ENCODE assay signal across 8 cellular contexts in the genomic region with DNA sequence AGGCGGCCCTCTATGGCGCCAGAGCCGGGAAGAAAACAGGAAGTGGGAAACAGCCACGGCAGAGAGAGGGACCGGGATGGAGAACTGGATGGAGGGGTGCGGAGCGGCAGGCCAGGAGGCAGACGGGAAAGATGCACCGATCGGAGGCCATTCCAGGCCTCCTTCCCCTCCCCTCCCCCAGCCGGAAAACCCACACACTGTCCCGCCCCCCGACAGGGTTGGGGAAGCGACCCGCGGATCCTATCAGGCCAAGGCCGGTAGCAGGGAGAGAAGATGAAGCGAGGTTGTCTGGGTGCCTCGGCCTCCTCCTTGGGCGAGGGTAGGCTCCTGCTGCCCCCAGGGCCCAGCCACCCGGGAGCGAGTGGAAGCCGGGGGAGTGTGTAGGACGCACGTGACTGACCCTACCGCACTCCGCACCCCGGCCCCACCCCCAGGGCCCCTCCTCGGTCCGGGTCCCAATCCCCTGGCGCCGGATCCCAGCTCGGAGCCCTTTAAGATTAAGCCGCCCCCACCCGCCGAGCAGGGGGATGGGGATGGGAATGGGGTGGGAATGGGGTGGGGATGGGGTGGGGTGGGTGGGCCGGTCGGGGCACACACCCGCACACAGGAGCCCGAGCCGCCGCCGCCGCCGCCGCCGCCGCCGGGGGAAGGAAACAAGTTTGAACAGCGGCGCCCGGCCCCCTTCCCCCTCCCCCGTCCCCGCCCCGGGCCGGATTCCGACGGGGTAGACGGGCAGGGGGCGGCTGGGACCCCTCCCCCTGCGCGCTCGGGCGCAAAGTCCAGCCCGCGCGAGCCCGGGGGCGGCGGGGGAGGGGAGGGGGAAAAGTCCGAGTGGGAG. TPM values are rescaled to one million over a fixed set of nuclear protein-coding genes. Genes with fewer than 3 reads are reported as not detected.
DNase-seq lines count a peak whose midpoint lies in the region; ATAC-seq and TF ChIP-seq lines count a peak whose summit lies in the region.

No MANE protein-coding gene starts in this region.

- no peak for TF ChIP-seq CTCF in CD8-positive, alpha-beta T cell (IDR thresholded peaks at IDR 0.05)
- TF ChIP-seq CTCF in endothelial cell (IDR thresholded peaks at IDR 0.05; ENCODE audit: unreplicated experiment) (no peak), mucosa of descending colon (IDR thresholded peaks at IDR 0.05) (no peak)

- no peaks in the 10 kb centered on the region for H3K9me3 ChIP-seq in CD8-positive, alpha-beta T cell (ENCODE audit: low read length)
- H3K9me3 ChIP-seq in mucosa of descending colon, result no peaks in the 10 kb centered on the region

- POLR2A ChIA-PET in CD8-positive, alpha-beta T cell (lab: Charles Lee), result no interaction called here

- no peaks in the 10 kb centered on the region for H3K36me3 ChIP-seq in CD8-positive, alpha-beta T cell (ENCODE audit: insufficient read depth, low read length)
- peaks cover 3% of the 10 kb centered on the region for H3K36me3 ChIP-seq in H7 (replicated peaks; ENCODE audit: control insufficient read depth, insufficient read depth, low read length)
- H3K36me3 ChIP-seq in mucosa of descending colon (ENCODE audit: low read depth), result no peaks in the 10 kb centered on the region

- CTCF ChIA-PET in CD8-positive, alpha-beta T cell (lab: Charles Lee), result interaction anchor here (1.4 kb wide), 1 partner anchor 9 kb away, joined by 3 read pairs; no protein-coding TSS in a partner anchor
- CTCF ChIA-PET in activated CD8-positive, alpha-beta memory T cell treated with anti-CD3 and anti-CD28 coated beads, Interleukin-2, amount 10 ng/mL, durations not matched to agents 7 days and 5 days (lab: Charles Lee), result interaction anchor here (1.3 kb wide), 1 partner anchor 43 kb away, joined by 3 read pairs; no protein-coding TSS in a partner anchor

- no peaks in the 10 kb centered on the region for H3K27me3 Mint-ChIP-seq in CD8-positive, alpha-beta T cell (ENCODE audit: low read depth)
- peaks cover 8% of the 10 kb centered on the region for H3K27me3 Mint-ChIP-seq in activated CD8-positive, alpha-beta memory T cell treated with anti-CD3 and anti-CD28 coated beads, Interleukin-2, amount 10 ng/mL, durations not matched to agents 7 days and 5 days
- H3K27me3 Mint-ChIP-seq in endothelial cell (ENCODE audit: unreplicated experiment), result peaks cover 19% of the 10 kb centered on the region

- no peaks in the 10 kb centered on the region for H3K27me3 ChIP-seq in CD8-positive, alpha-beta T cell (ENCODE audit: insufficient read depth, low read length)
- no peaks in the 10 kb centered on the region; the same call in 1 of the 2 replicates for H3K27me3 ChIP-seq in H7 (ENCODE audit: control insufficient read depth, insufficient read depth, low read length)

- peak; percentile 19 for ATAC-seq in CD8-positive, alpha-beta T cell
- ATAC-seq in activated CD8-positive, alpha-beta memory T cell treated with anti-CD3 and anti-CD28 coated beads, Interleukin-2, amount 10 ng/mL, durations not matched to agents 7 days and 5 days, result peak; percentile 33
- ATAC-seq in mucosa of descending colon, result peak; percentile 18

- intact Hi-C loops in CD8-positive, alpha-beta T cell (cut with DNase I, micrococcal nuclease), result loop anchor here (1.0 kb wide), 4 partner anchors 9 to 33 kb away; a partner anchor contains a TSS
- intact Hi-C loops in mucosa of descending colon (cut with DNase I, micrococcal nuclease), result no loop called here

- H3K4me1 Mint-ChIP-seq in CD8-positive, alpha-beta T cell (ENCODE audit: low read depth), result peaks cover 29% of the 10 kb centered on the region
- peaks cover 29% of the 10 kb centered on the region for H3K4me1 Mint-ChIP-seq in activated CD8-positive, alpha-beta memory T cell treated with anti-CD3 and anti-CD28 coated beads, Interleukin-2, amount 10 ng/mL, durations not matched to agents 7 days and 5 days
- peaks cover 29% of the 10 kb centered on the region for H3K4me1 Mint-ChIP-seq in endothelial cell (ENCODE audit: unreplicated experiment)

- peaks cover 40% of the 10 kb centered on the region for H3K4me1 ChIP-seq in CD8-positive, alpha-beta T cell (ENCODE audit: insufficient read depth, low read length)
- H3K4me1 ChIP-seq in mucosa of descending colon (ENCODE audit: low read depth), result peaks cover 13% of the 10 kb centered on the region

- peaks cover 12% of the 10 kb centered on the region for H3K36me3 Mint-ChIP-seq in CD8-positive, alpha-beta T cell
- H3K36me3 Mint-ChIP-seq in activated CD8-positive, alpha-beta memory T cell treated with anti-CD3 and anti-CD28 coated beads, Interleukin-2, amount 10 ng/mL, durations not matched to agents 7 days and 5 days, result peaks cover 5% of the 10 kb centered on the region
- H3K36me3 Mint-ChIP-seq in endothelial cell (ENCODE audit: low read depth, unreplicated experiment), result peaks cover 4% of the 10 kb centered on the region

- H3K27ac ChIP-seq in CD8-positive, alpha-beta T cell (ENCODE audit: low read depth, low read length), result peak overlapping the region; percentile 97

- H3K4me3 ChIP-seq in CD8-positive, alpha-beta T cell (ENCODE audit: low read depth, low read length), result peak overlapping the region; percentile 97
- H3K4me3 ChIP-seq in H7 (ENCODE audit: insufficient read depth, low read depth, low read length), result peak overlapping the region; percentile 99
- H3K4me3 ChIP-seq in mucosa of descending colon, result peak overlapping the region; percentile 94

- H3K4me3 Mint-ChIP-seq in CD8-positive, alpha-beta T cell, result peak overlapping the region; percentile 94
- peak overlapping the region; percentile 82 for H3K4me3 Mint-ChIP-seq in activated CD8-positive, alpha-beta memory T cell treated with anti-CD3 and anti-CD28 coated beads, Interleukin-2, amount 10 ng/mL, durations not matched to agents 7 days and 5 days
- peak overlapping the region; percentile 98 for H3K4me3 Mint-ChIP-seq in endothelial cell (ENCODE audit: unreplicated experiment)

- peak in 5 of 7 experiments; percentile 39 to 74 (median 63) for DNase-seq in CD8-positive, alpha-beta T cell
- DNase-seq in H7, result peak; percentile 96
- DNase-seq in NCI-H748 (lab: John Stamatoyannopoulos, UW; ENCODE audit: unreplicated experiment), result peak; percentile 64
- DNase-seq in activated CD8-positive, alpha-beta memory T cell treated with anti-CD3 and anti-CD28 coated beads, Interleukin-2, amount 10 ng/mL, durations not matched to agents 7 days and 5 days, result peak; percentile 79
- peak; percentile 79 for DNase-seq in endothelial cell (ENCODE audit: low spot score)
- peak; percentile 74 to 84 (median 79) for DNase-seq in mucosa of descending colon
- DNase-seq in stimulated activated naive CD4-positive, alpha-beta T cell treated with Interleukin-2 at 50 U/mL for 16 hours (lab: John Stamatoyannopoulos, UW), result peak; percentile 62
- no peak for DNase-seq in NCI-H345 treated with DMSO at 0.1 percent for 48 hours (lab: John Stamatoyannopoulos, UW; ENCODE audit: unreplicated experiment)

- peak overlapping the region; percentile 94 for H3K27ac Mint-ChIP-seq in CD8-positive, alpha-beta T cell
- H3K27ac Mint-ChIP-seq in activated CD8-positive, alpha-beta memory T cell treated with anti-CD3 and anti-CD28 coated beads, Interleukin-2, amount 10 ng/mL, durations not matched to agents 7 days and 5 days, result peak overlapping the region; percentile 88
- H3K27ac Mint-ChIP-seq in endothelial cell (ENCODE audit: unreplicated experiment), result peak overlapping the region; percentile 97

- H3K9me3 Mint-ChIP-seq in CD8-positive, alpha-beta T cell, result no peaks in the 10 kb centered on the region
- H3K9me3 Mint-ChIP-seq in activated CD8-positive, alpha-beta memory T cell treated with anti-CD3 and anti-CD28 coated beads, Interleukin-2, amount 10 ng/mL, durations not matched to agents 7 days and 5 days (ENCODE audit: low read depth), result no peaks in the 10 kb centered on the region
- no peaks in the 10 kb centered on the region for H3K9me3 Mint-ChIP-seq in endothelial cell (ENCODE audit: unreplicated experiment)

RNA-seq across cellular contexts. Expression of a gene that starts 1.5 kb away (rescaled TPM):
- 10 to 100 TPM; 92.1 to 95.1 TPM for total RNA-seq in CD8-positive, alpha-beta T cell
- total RNA-seq in H7 (2014; rRNA removed; shearing (Covaris generic)), result 73.0 and 106 TPM in 2 replicates
- 10 to 100 TPM; 43.5 to 58.7 TPM for total RNA-seq in activated CD8-positive, alpha-beta memory T cell treated with anti-CD3 and anti-CD28 coated beads, Interleukin-2, amount 10 ng/mL, durations not matched to agents 7 days and 5 days
- 109 TPM for total RNA-seq in endothelial cell (ENCODE audit: unreplicated experiment)
- total RNA-seq in mucosa of descending colon, result 10 to 100 TPM; 35.7 to 75.2 (median 42.0) TPM

RNA-seq across cellular contexts. Expression of a gene that starts 11.1 kb away (rescaled TPM):
- total RNA-seq in CD8-positive, alpha-beta T cell, result 10 to 100 TPM; 15.1 to 15.2 TPM
- total RNA-seq in H7 (2014; rRNA removed; shearing (Covaris generic)), result 29.1 and 40.4 TPM in 2 replicates
- 10 to 100 TPM; 47.3 to 53.8 TPM for total RNA-seq in activated CD8-positive, alpha-beta memory T cell treated with anti-CD3 and anti-CD28 coated beads, Interleukin-2, amount 10 ng/mL, durations not matched to agents 7 days and 5 days
- total RNA-seq in endothelial cell (ENCODE audit: unreplicated experiment) (54.4 TPM), mucosa of descending colon (10 to 100 TPM; 41.8 to 52.0 (median 46.9) TPM)

RNA-seq across cellular contexts. Expression of a gene that starts 15.6 kb away (rescaled TPM):
- 100 to 1,000 TPM; 111 to 112 TPM for total RNA-seq in CD8-positive, alpha-beta T cell
- total RNA-seq in H7 (2014; rRNA removed; shearing (Covaris generic)), result 16.1 and 20.1 TPM in 2 replicates
- 10 to 100 TPM; 67.3 to 77.3 TPM for total RNA-seq in activated CD8-positive, alpha-beta memory T cell treated with anti-CD3 and anti-CD28 coated beads, Interleukin-2, amount 10 ng/mL, durations not matched to agents 7 days and 5 days
- total RNA-seq in endothelial cell (ENCODE audit: unreplicated experiment), result 85.7 TPM
- total RNA-seq in mucosa of descending colon, result 10 to 100 TPM; 47.3 to 78.0 (median 50.0) TPM

RNA-seq across cellular contexts. Expression of a gene that starts 33.4 kb away (rescaled TPM):
- 1 to 10 TPM; 8.7 to 9.4 TPM for total RNA-seq in CD8-positive, alpha-beta T cell
- 14.6 and 16.1 TPM in 2 replicates for total RNA-seq in H7 (2014; rRNA removed; shearing (Covaris generic))
- total RNA-seq in activated CD8-positive, alpha-beta memory T cell treated with anti-CD3 and anti-CD28 coated beads, Interleukin-2, amount 10 ng/mL, durations not matched to agents 7 days and 5 days, result 10 to 100 TPM; 21.9 to 24.4 TPM
- total RNA-seq in endothelial cell (ENCODE audit: unreplicated experiment) (13.9 TPM), mucosa of descending colon (10 to 100 TPM in 2 of 3 donors, 1 to 10 TPM in 1; 9.9 to 13.4 (median 10.4) TPM)

RNA-seq across cellular contexts. Expression of a gene that starts 36.0 kb away (rescaled TPM):
- total RNA-seq in CD8-positive, alpha-beta T cell, result 100 to 1,000 TPM; 112 to 115 TPM
- total RNA-seq in H7 (2014; rRNA removed; shearing (Covaris generic)), result 58.0 and 63.6 TPM in 2 replicates
- total RNA-seq in activated CD8-positive, alpha-beta memory T cell treated with anti-CD3 and anti-CD28 coated beads, Interleukin-2, amount 10 ng/mL, durations not matched to agents 7 days and 5 days, result 10 to 100 TPM; 35.8 to 40.7 TPM
- 27.1 TPM for total RNA-seq in endothelial cell (ENCODE audit: unreplicated experiment)
- total RNA-seq in mucosa of descending colon, result 10 to 100 TPM; 28.0 to 40.1 (median 35.7) TPM

Comparison
In these comparisons a context has a peak if more than half of its experiments do, and no peak if none do; other contexts are left out.
1. intact Hi-C loops: an anchor here in CD8-positive, alpha-beta T cell (1.0 kb wide); none called in mucosa of descending colon.